8 cellular contexts compared by ENCODE assay signal in genomic region chr2:24793752-24794477, GRCh38. TPM values are rescaled to one million over a fixed set of nuclear protein-coding genes. Genes with fewer than 3 reads are reported as not detected.
A peak's percentile ranks its signal among the peaks of the same experiment; 100 is the strongest.
DNase-seq lines count a peak whose midpoint lies in the region; ATAC-seq, FAIRE-seq and TF ChIP-seq lines count a peak whose summit lies in the region.

No MANE protein-coding gene starts in this region.

- no peak for TF ChIP-seq RAD21 in liver (IDR thresholded peaks at IDR 0.05)

- no peak for TF ChIP-seq EP300 in tibial nerve (IDR thresholded peaks at IDR 0.05)

- DNase-seq in ACHN, result peak; percentile 38
- no peak for DNase-seq in GM06990 (ENCODE audit: extremely low read depth, insufficient read length)
- peak; percentile 60 for DNase-seq in NCI-H510A treated with DMSO at 0.1 percent for 48 hours (lab: John Stamatoyannopoulos, UW)
- no peak for DNase-seq in body of pancreas
- no peak for DNase-seq in tibial nerve (ENCODE audit: low spot score in 2 of 2)
- DNase-seq in GM12891 (ENCODE audit: insufficient read length, low spot score), result no peak

- intact Hi-C loops in body of pancreas (cut with DNase I), result no loop called here

- no peaks in the 10 kb centered on the region for H3K27me3 ChIP-seq in GM06990 (replicated peaks; ENCODE audit: control insufficient read depth, insufficient read depth, low read length)
- H3K27me3 ChIP-seq in body of pancreas, result no peaks in the 10 kb centered on the region
- H3K27me3 ChIP-seq in liver (ENCODE audit: control insufficient read depth in 4 of 4, insufficient read depth in 4 of 4, low read length in 3 of 4), result no peaks in the 10 kb centered on the region
- H3K27me3 ChIP-seq in tibial nerve, result no peaks in the 10 kb centered on the region

- H3K4me3 ChIP-seq in GM06990 (replicated peaks; ENCODE audit: low read depth, low read length) (peak overlapping the region; percentile 94), body of pancreas (peak overlapping the region; percentile 65 to 94), liver (ENCODE audit: low read depth in 1 of 3, low read length in 3 of 3) (peak overlapping the region; percentile 74 to 82 (median 78)), tibial nerve (peak overlapping the region; percentile 72 to 96 (median 82))

- in situ Hi-C loops in ACHN (cut with HindIII; ENCODE audit: low pct_ligation_motif_present, low pct_unique_long_range_greater_than_20kb, low sequenced_read_pairs), result no loop called here

- H3K9me3 ChIP-seq in body of pancreas (no peaks in the 10 kb centered on the region), liver (ENCODE audit: control insufficient read depth in 4 of 4, low read length in 3 of 4) (no peaks in the 10 kb centered on the region), tibial nerve (no peaks in the 10 kb centered on the region)

- 3 to 7% methylated on average over 13 to 16 of the region's 16 CpGs for WGBS in body of pancreas, 2 donors
- 16% methylated on average over 16 of the region's 16 CpGs for WGBS in liver
- 1 to 2% methylated on average over 16 of the region's 16 CpGs for WGBS in tibial nerve, 2 donors

- no peak for TF ChIP-seq POLR2A in body of pancreas (IDR thresholded peaks at IDR 0.05)
- no peak for TF ChIP-seq POLR2A in tibial nerve (IDR thresholded peaks at IDR 0.05)
- no peak for TF ChIP-seq POLR2A in GM12891 (IDR thresholded peaks at IDR 0.05; ENCODE audit: low read depth, low read length)

- FAIRE-seq in GM12891 (lab: Jason Lieb, UNC), result no peak

- H3K27ac ChIP-seq in body of pancreas (peak overlapping the region in 1 of 4 donors; percentile 100), liver (ENCODE audit: low read depth in 1 of 2, low read length in 2 of 2) (no peak overlapping the region), tibial nerve (peak overlapping the region; percentile 95 to 100 (median 96))

- H3K9ac ChIP-seq in liver (ENCODE audit: low read depth in 1 of 2, low read length in 2 of 2), result no peak overlapping the region

- ATAC-seq in body of pancreas (no peak), HG02852 (IDR thresholded peaks at IDR 0.05; ENCODE audit: unreplicated experiment) (no peak)

- H3K36me3 ChIP-seq in GM06990 (ENCODE audit: control insufficient read depth, insufficient read depth, low read length) (peaks cover 2% of the 10 kb centered on the region; the same call in 1 of the 2 replicates), body of pancreas (replicated peaks in 1 of 2; ENCODE audit: insufficient read depth in 1 of 2, low read depth in 2 of 2) (no peaks in the 10 kb centered on the region), liver (ENCODE audit: control insufficient read depth in 4 of 4, insufficient read depth in 3 of 4, low read depth in 1 of 4, low read length in 3 of 4) (peaks cover 0 to 5% (median 2%) of the 10 kb centered on the region in 4 donors), tibial nerve (peaks cover 0 to 11% (median 0%) of the 10 kb centered on the region in 3 donors)

- H3K4me1 ChIP-seq in body of pancreas (peaks cover 15% of the 10 kb centered on the region), liver (ENCODE audit: control insufficient read depth in 4 of 4, insufficient read depth in 4 of 4, low read length in 3 of 4) (peaks cover 0 to 15% (median 13%) of the 10 kb centered on the region in 4 donors), tibial nerve (peaks cover 0 to 24% (median 8%) of the 10 kb centered on the region in 4 donors)

- no peak for TF ChIP-seq CTCF in GM06990 (IDR thresholded peaks at IDR 0.05; ENCODE audit: insufficient read depth, low read length, poor library complexity, severe bottlenecking)
- no peak for TF ChIP-seq CTCF in body of pancreas (IDR thresholded peaks at IDR 0.05)
- no peak for TF ChIP-seq CTCF in liver (IDR thresholded peaks at IDR 0.05; ENCODE audit: low read depth, low read length, missing input control)
- no peak for TF ChIP-seq CTCF in tibial nerve (IDR thresholded peaks at IDR 0.05)

TF ChIP-seq in liver, 16 proteins besides CTCF, POLR2A, EP300 and RAD21:
- no peak for TF ChIP-seq FOXA2 (IDR thresholded peaks at IDR 0.05)
- no peak for TF ChIP-seq HNF4A (conservative IDR thresholded peaks at IDR 0.05)
- no peak for TF ChIP-seq FOXA1 (IDR thresholded peaks at IDR 0.05)
- no peak for TF ChIP-seq EGR1 (IDR thresholded peaks at IDR 0.05; ENCODE audit: low read depth in 2 of 2)
TF ChIP-seq in liver: peak in this region for 0.

TF ChIP-seq in GM12891, 5 proteins besides CTCF, POLR2A, EP300 and RAD21:
- TF ChIP-seq POLR2AphosphoS5 (IDR thresholded peaks at IDR 0.05; ENCODE audit: low read depth, low read length), result no peak

RNA-seq across cellular contexts. Expression of gene CENPO, which starts 0.7 kb away (rescaled TPM):
- total RNA-seq in body of pancreas (1 to 10 TPM; 2.0 to 2.6 TPM), liver (10 to 100 TPM in 1 of 2 donors, 1 to 10 TPM in 1; 3.3 to 17.8 TPM), tibial nerve (1 to 10 TPM; 2.4 to 3.6 (median 2.7) TPM)
- 1 to 10 TPM; 2.2 to 3.2 TPM for polyA plus RNA-seq in liver
- 20.3 TPM for polyA plus RNA-seq in GM12891 (2012; ENCODE audit: low read depth, missing spikeins)

RNA-seq across cellular contexts. Expression of gene PTRHD1, which starts 0.7 kb away (rescaled TPM):
- total RNA-seq in body of pancreas, result 10 to 100 TPM; 13.7 to 15.5 TPM
- total RNA-seq in liver, result 10 to 100 TPM in 1 of 2 donors, 1 to 10 TPM in 1; 9.9 to 29.7 TPM
- polyA plus RNA-seq in liver, result 10 to 100 TPM; 11.7 to 50.9 TPM
- 10 to 100 TPM in 3 of 4 donors, 1 to 10 TPM in 1; 8.4 to 19.7 (median 14.4) TPM for total RNA-seq in tibial nerve
- 75.5 TPM for polyA plus RNA-seq in GM12891 (2012; ENCODE audit: low read depth, missing spikeins)

Comparison
In these comparisons a context has a peak if more than half of its experiments do, and no peak if none do; other contexts are left out.
1. DNase-seq: peak in ACHN (single experiment) and NCI-H510A treated with DMSO at 0.1 percent for 48 hours (single experiment); none in GM06990 (single experiment), body of pancreas (0 of 4), tibial nerve (0 of 2) and GM12891 (single experiment).
2. H3K27ac ChIP-seq: peak in tibial nerve (4 of 4); none in liver (0 of 2).
3. Peak in every context shown above with its lines, with median percentiles within 50 percentile points of each other: H3K4me3 ChIP-seq.